Comparison of ENCODE assay signal across 11 cellular contexts in the genomic region with DNA sequence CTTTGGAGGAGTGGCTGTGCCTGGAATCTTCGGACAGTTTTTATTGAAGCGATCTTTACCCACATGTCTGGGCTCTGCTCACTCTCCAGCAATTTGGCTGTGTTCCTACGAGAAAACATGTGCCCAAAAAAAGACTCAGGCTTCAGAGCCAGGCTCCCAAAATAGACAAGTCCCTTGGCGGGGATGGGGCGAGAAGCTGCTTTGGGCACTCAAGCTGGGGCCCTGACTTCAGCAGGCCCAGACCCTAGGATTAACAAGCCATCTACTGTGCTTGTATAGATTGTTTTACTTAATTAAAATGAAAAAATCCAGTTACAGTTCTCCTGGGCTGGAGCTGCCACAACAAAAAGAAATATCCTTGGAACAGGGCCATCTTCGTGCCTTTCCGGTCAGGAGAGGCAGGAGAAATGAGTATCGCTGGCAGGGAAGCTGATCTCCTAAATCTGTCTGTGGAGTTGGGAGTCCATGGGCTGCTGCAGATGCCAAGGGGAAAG. TPM values are rescaled to one million over a fixed set of nuclear protein-coding genes. Genes with fewer than 3 reads are reported as not detected.
DNase-seq lines count a peak whose midpoint lies in the region; ATAC-seq and TF ChIP-seq lines count a peak whose summit lies in the region.
"Had no signal": no experiment of that assay in that cellular context is flagged by ENCODE, and none has a peak within 500 bp of the region (broad histone marks: within the 10 kb centered on the region; RNA-seq: fewer than 3 reads in every experiment).

No MANE protein-coding gene starts in this region.

- DNase-seq in NCI-H446 (lab: John Stamatoyannopoulos, UW) (peak; percentile 58 to 88), esophagus squamous epithelium (lab: John Stamatoyannopoulos, UW) (no peak), mucosa of descending colon (peak in 1 of 3 donors; percentile 45), OCI-M1 (lab: John Stamatoyannopoulos, UW) (no peak), ACHN (no peak)
- DNase-seq in activated CD4-positive, alpha-beta T cell treated with anti-CD3 and anti-CD28 coated beads for 48 hours: no peak
- DNase-seq: activated naive CD8-positive, alpha-beta T cell treated with anti-CD3 and anti-CD28 coated beads, Interleukin-2, amount 10 ng/mL, durations not matched to agents 7 days and 5 days; Peyer's patch; stimulated activated CD4-positive, alpha-beta T cell treated with anti-CD3 and anti-CD28 coated beads, Interleukin-12 subunit alpha, Interleukin-12 subunit beta, amount 100 ng/mL, for 4 hours had no signal

- TF ChIP-seq POLR2A in esophagus squamous epithelium (IDR thresholded peaks at IDR 0.05): no peak

- TF ChIP-seq CTCF in esophagus squamous epithelium (IDR thresholded peaks at IDR 0.05) (no peak), mucosa of descending colon (IDR thresholded peaks at IDR 0.05) (no peak)

- intact Hi-C loops in esophagus squamous epithelium (cut with DNase I) (no loop called here), mucosa of descending colon (cut with DNase I, micrococcal nuclease) (loop anchor here in 1 of 2 donors (10.0 kb wide), 1 partner anchor 54 kb away; a partner anchor contains a TSS)

- H3K27ac ChIP-seq in esophagus squamous epithelium (peak overlapping the region; percentile 85 to 92 (median 88)), temporal lobe (ENCODE audit: low read depth, low read length) (peak overlapping the region; percentile 57)

- peak; percentile 3 for ATAC-seq in mucosa of descending colon
- ATAC-seq in GM19455 (IDR thresholded peaks at IDR 0.05; ENCODE audit: unreplicated experiment): no peak

- 16 to 23% methylated on average over 7 to 8 of the region's 8 CpGs for WGBS in esophagus squamous epithelium, 2 donors

- peaks cover 57 to 99% (median 76%) of the 10 kb centered on the region in 3 donors for H3K4me1 ChIP-seq in esophagus squamous epithelium
- peaks cover 31% of the 10 kb centered on the region for H3K4me1 ChIP-seq in mucosa of descending colon (ENCODE audit: low read depth)

- H3K27me3 ChIP-seq in esophagus squamous epithelium: no peaks in the 10 kb centered on the region
- H3K27me3 ChIP-seq: Peyer's patch had no signal

- in situ Hi-C loops in ACHN (cut with HindIII; ENCODE audit: low pct_ligation_motif_present, low pct_unique_long_range_greater_than_20kb, low sequenced_read_pairs): no loop called here

- H3K9me3 ChIP-seq in esophagus squamous epithelium (no peaks in the 10 kb centered on the region), mucosa of descending colon (no peaks in the 10 kb centered on the region)
- H3K9me3 ChIP-seq: Peyer's patch had no signal

- H3K4me3 ChIP-seq in esophagus squamous epithelium (no peak overlapping the region), mucosa of descending colon (no peak overlapping the region)
- H3K4me3 ChIP-seq: Peyer's patch had no signal

- H3K36me3 ChIP-seq in esophagus squamous epithelium (no peaks in the 10 kb centered on the region), mucosa of descending colon (ENCODE audit: low read depth) (no peaks in the 10 kb centered on the region)
- H3K36me3 ChIP-seq: Peyer's patch had no signal

RNA-seq across cellular contexts. Expression of a gene that starts 51.4 kb away (rescaled TPM):
- total RNA-seq in esophagus squamous epithelium: 100 to 1,000 TPM in 3 of 4 donors, 10 to 100 TPM in 1; 68.3 to 299 (median 171) TPM
- total RNA-seq in mucosa of descending colon: 100 to 1,000 TPM; 290 to 605 (median 528) TPM
- 34.2 TPM for total RNA-seq in temporal lobe

Comparison
In these comparisons a context has a peak if more than half of its experiments do, and no peak if none do; other contexts are left out.
1. DNase-seq: peak in NCI-H446 (2 of 2); none in esophagus squamous epithelium (single experiment), activated CD4-positive, alpha-beta T cell treated with anti-CD3 and anti-CD28 coated beads for 48 hours (single experiment), OCI-M1 (single experiment) and ACHN (single experiment).